1 cellular context compared by ENCODE assay signal in genomic region chr6:43803055-43803782, GRCh38.
TF ChIP-seq lines count a peak whose summit lies in the region.

No MANE protein-coding gene starts in this region.

TF ChIP-seq in HepG2, 621 proteins besides CTCF, POLR2A, EP300 and RAD21 (continued from another document and continues in another):
- TF ChIP-seq ZFP37 (CRISPR knock-in tag; IDR thresholded peaks at IDR 0.05; ENCODE audit: borderline replicate concordance): no peak
- no peak for TF ChIP-seq AKAP8 (CRISPR knock-in tag; IDR thresholded peaks at IDR 0.05)
- TF ChIP-seq SAFB2 (CRISPR knock-in tag; IDR thresholded peaks at IDR 0.05; ENCODE audit: borderline replicate concordance, low read depth): no peak
- no peak for TF ChIP-seq MAX (IDR thresholded peaks at IDR 0.05)
- TF ChIP-seq NFE2L2 (IDR thresholded peaks at IDR 0.05; ENCODE audit: low read length): no peak
- no peak for TF ChIP-seq CCAR2 (optimal IDR thresholded peaks at IDR 0.05; ENCODE audit: low read depth, low read length)
- TF ChIP-seq ZNF597 (CRISPR knock-in tag; IDR thresholded peaks at IDR 0.05): 0 out of 2 replicates have a peak, but pooled peaks have one; percentile 31
- peak; percentile 91 for TF ChIP-seq GATAD2A (CRISPR knock-in tag; IDR thresholded peaks at IDR 0.05)
- TF ChIP-seq ZNF646 (CRISPR knock-in tag; IDR thresholded peaks at IDR 0.05): no peak
- no peak for TF ChIP-seq MYC (CRISPR knock-in tag; IDR thresholded peaks at IDR 0.05; ENCODE audit: borderline replicate concordance)
- TF ChIP-seq ZNF761 (CRISPR knock-in tag; conservative IDR thresholded peaks at IDR 0.05): no peak
- no peak for TF ChIP-seq ZNF496 (CRISPR knock-in tag; IDR thresholded peaks at IDR 0.05; ENCODE audit: insufficient replicate concordance)
- no peak for TF ChIP-seq MLXIP (CRISPR knock-in tag; IDR thresholded peaks at IDR 0.05; ENCODE audit: borderline replicate concordance)
- no peak for TF ChIP-seq RFXANK (CRISPR knock-in tag; IDR thresholded peaks at IDR 0.05)
- TF ChIP-seq THRA (CRISPR knock-in tag; IDR thresholded peaks at IDR 0.05; ENCODE audit: borderline replicate concordance): peak; percentile 97
- TF ChIP-seq ZNF569 (CRISPR knock-in tag; IDR thresholded peaks at IDR 0.05; ENCODE audit: borderline replicate concordance): no peak
- TF ChIP-seq KDM2A (CRISPR knock-in tag; IDR thresholded peaks at IDR 0.05; ENCODE audit: borderline replicate concordance, low read depth): no peak
- TF ChIP-seq ZNF451 (CRISPR knock-in tag; IDR thresholded peaks at IDR 0.05): no peak
- TF ChIP-seq ZNF792 (CRISPR knock-in tag; IDR thresholded peaks at IDR 0.05): no peak
- no peak for TF ChIP-seq HINFP (CRISPR knock-in tag; IDR thresholded peaks at IDR 0.05; ENCODE audit: low read depth)
- TF ChIP-seq CBFB (CRISPR knock-in tag; IDR thresholded peaks at IDR 0.05): no peak
- no peak for TF ChIP-seq SALL1 (CRISPR knock-in tag; IDR thresholded peaks at IDR 0.05)
- no peak for TF ChIP-seq ARNT2 (CRISPR knock-in tag; IDR thresholded peaks at IDR 0.05; ENCODE audit: low read depth)
- TF ChIP-seq NFKBIZ (CRISPR knock-in tag; IDR thresholded peaks at IDR 0.05): no peak
- TF ChIP-seq FOXC1 (CRISPR knock-in tag; IDR thresholded peaks at IDR 0.05; ENCODE audit: borderline replicate concordance): no peak
- no peak for TF ChIP-seq EHMT2 (IDR thresholded peaks at IDR 0.05; ENCODE audit: borderline replicate concordance, low read depth, low read length)
- no peak for TF ChIP-seq FLYWCH1 (CRISPR knock-in tag; IDR thresholded peaks at IDR 0.05)
- TF ChIP-seq GPN1 (CRISPR knock-in tag; IDR thresholded peaks at IDR 0.05; ENCODE audit: borderline replicate concordance): no peak
- TF ChIP-seq MIER2 (CRISPR knock-in tag; IDR thresholded peaks at IDR 0.05): no peak
- no peak for TF ChIP-seq ZNF136 (CRISPR knock-in tag; IDR thresholded peaks at IDR 0.05; ENCODE audit: low read depth)
- no peak for TF ChIP-seq ZC3H13 (CRISPR knock-in tag; IDR thresholded peaks at IDR 0.05)
- no peak for TF ChIP-seq NAIF1 (CRISPR knock-in tag; IDR thresholded peaks at IDR 0.05; ENCODE audit: borderline replicate concordance)
- no peak for TF ChIP-seq ZNF326 (CRISPR knock-in tag; IDR thresholded peaks at IDR 0.05; ENCODE audit: borderline replicate concordance)
- no peak for TF ChIP-seq MTERF4 (CRISPR knock-in tag; IDR thresholded peaks at IDR 0.05)
- no peak for TF ChIP-seq ZNF629 (CRISPR knock-in tag; conservative IDR thresholded peaks at IDR 0.05)
- 0 out of 2 replicates have a peak, but pooled peaks have one; percentile 26 for TF ChIP-seq HOXA3 (CRISPR knock-in tag; IDR thresholded peaks at IDR 0.05)
- TF ChIP-seq NR1H2 (CRISPR knock-in tag; IDR thresholded peaks at IDR 0.05; ENCODE audit: borderline replicate concordance, low read depth): no peak
- no peak for TF ChIP-seq TP53 (CRISPR knock-in tag; conservative IDR thresholded peaks at IDR 0.05)
- no peak for TF ChIP-seq MNT (IDR thresholded peaks at IDR 0.05)
- TF ChIP-seq ZKSCAN5 (CRISPR knock-in tag; IDR thresholded peaks at IDR 0.05): no peak
- TF ChIP-seq ZNF446 (CRISPR knock-in tag; IDR thresholded peaks at IDR 0.05): no peak
- 0 out of 2 replicates have a peak, but pooled peaks have one; percentile 13 for TF ChIP-seq PAXIP1 (CRISPR knock-in tag; conservative IDR thresholded peaks at IDR 0.05)
- TF ChIP-seq ZNF335 (CRISPR knock-in tag; IDR thresholded peaks at IDR 0.05): no peak
